In genomic region chr5:73892218-73892617, GRCh38 we compare ENCODE assay signal across 19 cellular contexts.
DNase-seq lines count a peak whose midpoint lies in the region; ATAC-seq, FAIRE-seq and TF ChIP-seq lines count a peak whose summit lies in the region.
"Had no signal": no experiment of that assay in that cellular context is flagged by ENCODE, and none has a peak within 500 bp of the region (broad histone marks: within the 10 kb centered on the region; RNA-seq: fewer than 3 reads in every experiment).

No MANE protein-coding gene starts in this region.

- H3K4me1 ChIP-seq in HepG2 (ENCODE audit: insufficient read depth, low read length) (peaks cover 22% of the 10 kb centered on the region), right lobe of liver (no peaks in the 10 kb centered on the region), osteoblast (ENCODE audit: insufficient read depth, low read length) (peaks cover 15% of the 10 kb centered on the region)
- H3K4me1 ChIP-seq: A549 had no signal

- no peak for TF ChIP-seq POLR2A in HepG2 (IDR thresholded peaks at IDR 0.05; ENCODE audit: insufficient read depth in 1 of 2, low read depth in 2 of 2, low read length in 2 of 2)
- TF ChIP-seq POLR2A in right lobe of liver (IDR thresholded peaks at IDR 0.05): no peak

- peaks cover 19 to 86% of the 10 kb centered on the region in 2 experiments for H3K36me3 ChIP-seq in HepG2 (replicated peaks in 1 of 2; ENCODE audit: control insufficient read depth in 1 of 2, insufficient read depth in 2 of 2, low read length in 2 of 2)
- peaks cover 0 to 4% (median 0%) of the 10 kb centered on the region in 4 donors for H3K36me3 ChIP-seq in right lobe of liver
- peaks cover 3% of the 10 kb centered on the region for H3K36me3 ChIP-seq in osteoblast (ENCODE audit: insufficient read depth, low read length)

- no peaks in the 10 kb centered on the region for H3K9me3 ChIP-seq in HepG2 (ENCODE audit: low read length)
- H3K9me3 ChIP-seq in right lobe of liver: no peaks in the 10 kb centered on the region
- no peaks in the 10 kb centered on the region for H3K9me3 ChIP-seq in osteoblast (ENCODE audit: low read depth, low read length)
- H3K9me3 ChIP-seq: A549 had no signal

- POLR2A ChIA-PET in HepG2 (lab: Yijun Ruan, JAX): no interaction called here

- WGBS in HepG2 (ENCODE audit: low lambda C conversion rate): 99% methylated on average over 6 of the region's 6 CpGs
- WGBS in right lobe of liver (ENCODE audit: insufficient coverage, low coverage, low lambda C conversion rate, missing lambda C conversion rate): 88% methylated on average over 5 of the region's 6 CpGs

- CTCF ChIA-PET in HepG2 (lab: Yijun Ruan, JAX; ENCODE audit: low intra/inter-chr PET ratio, low total read pairs): no interaction called here

- no peak overlapping the region for H2AFZ ChIP-seq in HepG2 (ENCODE audit: low read length)
- no peak overlapping the region for H2AFZ ChIP-seq in osteoblast (ENCODE audit: low read length)

- TF ChIP-seq CTCF in HepG2 (CRISPR knock-in tag; IDR thresholded peaks at IDR 0.05) (no peak), right lobe of liver (IDR thresholded peaks at IDR 0.05) (no peak), HFFc6 (IDR thresholded peaks at IDR 0.05) (no peak), osteoblast (IDR thresholded peaks at IDR 0.05; ENCODE audit: extremely low read depth, low read depth, low read length) (no peak)

- H3K4me3 Mint-ChIP-seq in HFFc6: no peak overlapping the region
- H3K4me3 Mint-ChIP-seq: CD4-positive, alpha-beta memory T cell; H9 had no signal

- DNase-seq in HepG2 (ENCODE audit: low spot score) (no peak), right lobe of liver (no peak), HFFc6 (no peak), osteoblast (ENCODE audit: insufficient read length, low spot score, missing footprints) (no peak), EL (no peak)
- DNase-seq in activated effector memory CD4-positive, alpha-beta T cell treated with Interleukin-2 at 50 U/mL for 16 hours: no peak
- DNase-seq: 8988T; C1 segment of cervical spinal cord; CD4-positive, alpha-beta memory T cell; COR-L47; DMS153; DND-41; GDM1; H9 had no signal

- H3K4me2 ChIP-seq in HepG2 (ENCODE audit: low read depth, low read length) (no peak overlapping the region), osteoblast (ENCODE audit: insufficient read depth, low read length) (no peak overlapping the region)
- H3K4me2 ChIP-seq: A549 had no signal

- peak overlapping the region; percentile 24 for H3K27ac Mint-ChIP-seq in HFFc6
- H3K27ac Mint-ChIP-seq: CD4-positive, alpha-beta memory T cell; H9 had no signal

- TF ChIP-seq EP300 in HepG2 (IDR thresholded peaks at IDR 0.05; ENCODE audit: low read depth in 2 of 2, low read length in 2 of 2): no peak
- no peak for TF ChIP-seq EP300 in HepG2 (CRISPR knock-in tag; IDR thresholded peaks at IDR 0.05; ENCODE audit: borderline replicate concordance)

- H3K79me2 ChIP-seq in HepG2 (ENCODE audit: insufficient read depth, low read length) (no peaks in the 10 kb centered on the region), osteoblast (ENCODE audit: insufficient read depth, low read length) (no peaks in the 10 kb centered on the region)

- H3K9me3 Mint-ChIP-seq in HFFc6: no peaks in the 10 kb centered on the region
- H3K9me3 Mint-ChIP-seq: H9 had no signal

- H4K20me1 ChIP-seq in HepG2 (ENCODE audit: insufficient read depth, low read length) (no peaks in the 10 kb centered on the region), osteoblast (ENCODE audit: insufficient read depth, low read length) (no peaks in the 10 kb centered on the region)

- peaks cover 17% of the 10 kb centered on the region for H3K4me1 Mint-ChIP-seq in HFFc6 (ENCODE audit: low read depth)

- H3K36me3 Mint-ChIP-seq in HFFc6 (ENCODE audit: low read depth): peaks cover 28% of the 10 kb centered on the region
- H3K36me3 Mint-ChIP-seq: CD4-positive, alpha-beta memory T cell had no signal

- H3K27ac ChIP-seq in HepG2 (ENCODE audit: extremely low read length, insufficient read depth, low read length) (no peak overlapping the region), right lobe of liver (no peak overlapping the region), osteoblast (ENCODE audit: low read depth, low read length) (peak overlapping the region; percentile 39)
- H3K27ac ChIP-seq: A549 had no signal

- TF ChIP-seq RAD21 in HepG2 (CRISPR knock-in tag; IDR thresholded peaks at IDR 0.05): no peak

- ATAC-seq in HepG2 (no peak), right lobe of liver (no peak), GM21576 (IDR thresholded peaks at IDR 0.05; ENCODE audit: unreplicated experiment) (no peak)
- ATAC-seq: A549, GM12878, HCT116 had no signal

- H3K27me3 ChIP-seq in HepG2 (ENCODE audit: control insufficient read depth in 1 of 2, insufficient read depth in 2 of 2, low read length in 2 of 2) (no peaks in the 10 kb centered on the region), right lobe of liver (no peaks in the 10 kb centered on the region), osteoblast (ENCODE audit: insufficient read depth, low read length) (no peaks in the 10 kb centered on the region)

- H3K9ac ChIP-seq in HepG2 (ENCODE audit: insufficient read depth, low read depth, low read length): no peak overlapping the region

- no peak overlapping the region for H3K4me3 ChIP-seq in HepG2 (replicated peaks in 1 of 3; ENCODE audit: insufficient read depth in 1 of 3, low read depth in 2 of 3, low read length in 3 of 3)
- no peak overlapping the region for H3K4me3 ChIP-seq in right lobe of liver
- no peak overlapping the region for H3K4me3 ChIP-seq in osteoblast (ENCODE audit: insufficient read depth, low read length)
- H3K4me3 ChIP-seq: A549, GM12878 had no signal

- no peak for FAIRE-seq in HepG2 (lab: Jason Lieb, UNC)
- FAIRE-seq: A549, GM12878, GM19239 had no signal

- BruUV-seq in HepG2 (replicated peaks; lab: Mats Ljungman, UMichigan): no TSS peak

- in situ Hi-C loops in HepG2 (cut with HindIII; ENCODE audit: extremely low pct_ligation_motif_present, low pct_unique_long_range_greater_than_20kb): no loop called here

- H3K27me3 Mint-ChIP-seq in HFFc6 (ENCODE audit: insufficient read depth): peaks cover 2% of the 10 kb centered on the region; the same call in 1 of the 2 replicates

- intact Hi-C loops in HepG2 (cut with micrococcal nuclease; ENCODE audit: unreplicated experiment): no loop called here
- intact Hi-C loops in right lobe of liver (cut with DNase I): no loop called here

TF ChIP-seq in HepG2, 621 proteins besides CTCF, POLR2A, EP300 and RAD21:
- TF ChIP-seq THYN1 (CRISPR knock-in tag; IDR thresholded peaks at IDR 0.05; ENCODE audit: borderline replicate concordance, low read depth) (no peak), RBM22 (optimal IDR thresholded peaks at IDR 0.05; ENCODE audit: low read length) (peak; percentile 81)
